In the genomic region with DNA sequence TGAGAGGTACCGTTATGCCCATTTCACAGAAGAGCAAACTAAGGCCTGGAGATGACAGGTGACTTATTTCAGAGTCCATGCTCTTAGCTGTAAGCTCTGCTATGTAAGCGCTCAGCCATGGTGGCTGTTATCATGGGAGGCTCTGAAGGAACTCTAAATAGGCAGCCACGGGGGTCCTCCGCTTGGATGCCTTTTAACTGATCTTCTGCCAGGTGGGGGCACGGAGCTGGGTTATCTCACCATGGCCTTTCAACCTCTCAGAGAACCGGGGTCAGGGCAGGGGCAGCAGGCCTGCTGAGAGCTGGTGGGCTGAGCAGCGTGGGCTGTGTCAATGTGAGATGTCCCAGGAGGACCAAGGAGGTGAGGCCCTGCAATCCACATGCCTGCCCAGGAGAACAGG, we compare ENCODE assay signal across 7 cellular contexts.
"Had no signal": no experiment of that assay in that cellular context is flagged by ENCODE, and none has a peak within 500 bp of the region (broad histone marks: within the 10 kb centered on the region; RNA-seq: fewer than 3 reads in every experiment).

No MANE protein-coding gene starts in this region.

- H3K27ac Mint-ChIP-seq: GM23338 had no signal

- H3K4me1 Mint-ChIP-seq: IgD-negative memory B cell had no signal

- FAIRE-seq: H1, H54, HTR-8/SVneo had no signal

- H3K4me2 ChIP-seq: GM23338 had no signal

- DNase-seq: H9, HCEC 1CT had no signal

- H3K4me3 ChIP-seq: GM23338 had no signal

- H2AFZ ChIP-seq: GM23338 had no signal

- ATAC-seq: GM23338 had no signal

- H3K36me3 Mint-ChIP-seq: IgD-negative memory B cell had no signal

- H3K4me3 Mint-ChIP-seq: GM23338, H9, IgD-negative memory B cell had no signal
